Comparison of ENCODE assay signal across 9 cellular contexts in the genomic region with DNA sequence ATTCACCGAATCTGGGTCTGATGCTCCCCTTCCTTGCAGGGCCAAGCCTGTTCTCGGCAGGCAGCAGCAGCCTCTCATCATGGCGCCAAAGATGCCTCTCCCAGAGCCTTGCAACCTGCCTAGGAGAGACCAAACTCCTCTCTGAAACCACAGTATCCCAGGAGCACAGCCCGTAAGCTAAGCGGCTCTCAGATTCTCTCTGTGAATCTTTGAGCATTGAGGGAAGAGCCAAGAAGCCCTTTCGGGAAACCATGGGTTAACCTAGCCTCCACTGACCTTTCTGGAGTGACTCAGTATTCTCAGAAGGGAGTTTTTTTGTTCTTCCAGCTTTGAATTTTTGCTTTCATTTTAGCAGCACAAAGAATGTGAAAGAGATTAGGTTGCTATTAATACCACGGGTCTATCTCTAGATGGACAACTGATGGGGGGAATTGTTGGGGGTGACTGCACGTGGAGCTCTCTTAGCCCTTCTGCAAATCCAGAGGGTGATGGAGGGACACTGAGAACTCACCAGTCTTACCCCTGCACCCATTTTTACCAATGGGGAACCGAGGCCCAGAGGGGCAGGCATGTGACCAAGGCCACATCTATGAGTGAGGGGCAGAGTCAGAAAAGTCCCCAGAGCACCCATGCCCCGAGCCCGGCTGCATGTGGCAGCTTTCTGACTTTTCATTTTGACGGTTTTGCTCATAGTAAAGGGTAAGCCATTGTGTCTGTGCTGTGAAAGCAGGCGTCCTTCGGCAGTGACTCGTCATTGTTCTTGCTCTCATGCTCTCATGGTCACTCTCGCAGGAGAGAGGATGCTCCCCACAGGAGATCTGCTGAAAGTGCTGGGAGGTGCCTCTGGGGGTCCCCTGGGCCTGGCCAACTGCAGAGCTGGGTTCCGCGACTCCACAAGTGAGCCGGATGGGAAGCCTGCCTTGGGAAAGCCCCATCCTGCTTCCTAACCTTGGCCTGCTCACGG. TPM values are rescaled to one million over a fixed set of nuclear protein-coding genes. Genes with fewer than 3 reads are reported as not detected.
A peak's percentile ranks its signal among the peaks of the same experiment; 100 is the strongest.
DNase-seq lines count a peak whose midpoint lies in the region; ATAC-seq and TF ChIP-seq lines count a peak whose summit lies in the region.
"Had no signal": no experiment of that assay in that cellular context is flagged by ENCODE, and none has a peak within 500 bp of the region (broad histone marks: within the 10 kb centered on the region; RNA-seq: fewer than 3 reads in every experiment).

No MANE protein-coding gene starts in this region.

- no peak overlapping the region for H3K4me3 Mint-ChIP-seq in CD4-positive, alpha-beta T cell

- H3K27me3 Mint-ChIP-seq in CD4-positive, alpha-beta T cell = no peaks in the 10 kb centered on the region

- no peaks in the 10 kb centered on the region for H3K4me1 Mint-ChIP-seq in CD4-positive, alpha-beta T cell (ENCODE audit: low read depth)

- ATAC-seq in GM18508 (IDR thresholded peaks at IDR 0.05; ENCODE audit: insufficient read depth, unreplicated experiment) = peak; percentile 60
- ATAC-seq in HG02571 (IDR thresholded peaks at IDR 0.05; ENCODE audit: unreplicated experiment) = peak; percentile 46
- peak; percentile 6 to 20 for ATAC-seq in right cardiac atrium
- ATAC-seq in thoracic aorta (ENCODE audit: insufficient number of reproducible peaks, low FRiP score, low read depth) = no peak
- ATAC-seq in HG03565 (IDR thresholded peaks at IDR 0.05; ENCODE audit: unreplicated experiment) = no peak
- ATAC-seq in CD4-positive, alpha-beta T cell (ENCODE audit: poor library complexity) = no peak

- WGBS in right cardiac atrium = 47% methylated on average over 20 of the region's 20 CpGs

- H3K27ac ChIP-seq in right cardiac atrium (ENCODE audit: low read length) (peak overlapping the region; percentile 56), thoracic aorta (peak overlapping the region; percentile 90 to 94)
- no peak overlapping the region for H3K27ac ChIP-seq in CD4-positive, alpha-beta T cell (ENCODE audit: low read depth, low read length)
- H3K27ac ChIP-seq: SK-N-MC had no signal

- H3K4me1 ChIP-seq in right cardiac atrium (ENCODE audit: control insufficient read depth, insufficient read depth, low read length) (peaks cover 20% of the 10 kb centered on the region), thoracic aorta (ENCODE audit: control insufficient read depth in 1 of 2, low read depth in 2 of 2) (peaks cover 80 to 97% of the 10 kb centered on the region in 2 donors)

- DNase-seq in SW480 (ENCODE audit: low spot score) (peak; percentile 77), right cardiac atrium (no peak), thoracic aorta (ENCODE audit: low spot score) (no peak), NCI-H345 treated with DMSO at 0.1 percent for 48 hours (lab: John Stamatoyannopoulos, UW; ENCODE audit: unreplicated experiment) (no peak)
- no peak for DNase-seq in CD4-positive, alpha-beta T cell

- no peaks in the 10 kb centered on the region for H3K36me3 Mint-ChIP-seq in CD4-positive, alpha-beta T cell (ENCODE audit: low read depth)

- no peak overlapping the region for H3K27ac Mint-ChIP-seq in CD4-positive, alpha-beta T cell

- H3K9me3 ChIP-seq in right cardiac atrium (ENCODE audit: control insufficient read depth, low read length) (no peaks in the 10 kb centered on the region), thoracic aorta (no peaks in the 10 kb centered on the region)
- H3K9me3 ChIP-seq in CD4-positive, alpha-beta T cell (ENCODE audit: control insufficient read depth, low read length) = no peaks in the 10 kb centered on the region

- no peaks in the 10 kb centered on the region for H3K36me3 ChIP-seq in thoracic aorta

- intact Hi-C loops in right cardiac atrium (cut with DNase I) = loop anchor here in 1 of 4 donors (10.0 kb wide), 1 partner anchor 253 kb away; no protein-coding TSS in a partner anchor
- intact Hi-C loops in CD4-positive, alpha-beta T cell (cut with DNase I, micrococcal nuclease) = no loop called here

- CTCF ChIA-PET in CD4-positive, alpha-beta T cell (lab: Charles Lee) = no interaction called here

- no peaks in the 10 kb centered on the region for H3K9me3 Mint-ChIP-seq in CD4-positive, alpha-beta T cell

- TF ChIP-seq CTCF in thoracic aorta (IDR thresholded peaks at IDR 0.05) = no peak
- TF ChIP-seq CTCF in CD4-positive, alpha-beta T cell (IDR thresholded peaks at IDR 0.05) = no peak

- POLR2A ChIA-PET in CD4-positive, alpha-beta T cell (lab: Charles Lee) = no interaction called here

- no peaks in the 10 kb centered on the region for H3K27me3 ChIP-seq in right cardiac atrium (ENCODE audit: control insufficient read depth, insufficient read depth)
- no peaks in the 10 kb centered on the region for H3K27me3 ChIP-seq in thoracic aorta (replicated peaks; ENCODE audit: insufficient read depth)
- H3K27me3 ChIP-seq in CD4-positive, alpha-beta T cell (ENCODE audit: control insufficient read depth, insufficient read depth, low read length) = no peaks in the 10 kb centered on the region

- no peak overlapping the region for H3K4me3 ChIP-seq in right cardiac atrium (ENCODE audit: low read length)
- peak overlapping the region; percentile 14 for H3K4me3 ChIP-seq in thoracic aorta
- H3K4me3 ChIP-seq: SK-N-MC had no signal

RNA-seq across cellular contexts. Expression of a gene that starts 36.0 kb away (rescaled TPM):
- total RNA-seq in right cardiac atrium = 10 to 100 TPM; 11.8 to 29.8 (median 19.5) TPM
- 5.3 TPM for polyA plus RNA-seq in right cardiac atrium
- 100 to 1,000 TPM; 281 to 393 TPM for total RNA-seq in thoracic aorta
- not detected for total RNA-seq in CD4-positive, alpha-beta T cell

Comparison
In these comparisons a context has a peak if more than half of its experiments do, and no peak if none do; other contexts are left out.
1. ATAC-seq: peak in GM18508 (single experiment), HG02571 (single experiment) and right cardiac atrium (2 of 2); none in thoracic aorta (single experiment), HG03565 (single experiment) and CD4-positive, alpha-beta T cell (single experiment).
2. RNA of a gene that starts 36.0 kb away (total RNA-seq): 281 to 393 TPM in thoracic aorta and 11.8 to 29.8 TPM in right cardiac atrium; not detected in CD4-positive, alpha-beta T cell; every median in the first group is over 10 times any median in the second.